Comparison of ENCODE assay signal across 1 cellular context in the genomic region with DNA sequence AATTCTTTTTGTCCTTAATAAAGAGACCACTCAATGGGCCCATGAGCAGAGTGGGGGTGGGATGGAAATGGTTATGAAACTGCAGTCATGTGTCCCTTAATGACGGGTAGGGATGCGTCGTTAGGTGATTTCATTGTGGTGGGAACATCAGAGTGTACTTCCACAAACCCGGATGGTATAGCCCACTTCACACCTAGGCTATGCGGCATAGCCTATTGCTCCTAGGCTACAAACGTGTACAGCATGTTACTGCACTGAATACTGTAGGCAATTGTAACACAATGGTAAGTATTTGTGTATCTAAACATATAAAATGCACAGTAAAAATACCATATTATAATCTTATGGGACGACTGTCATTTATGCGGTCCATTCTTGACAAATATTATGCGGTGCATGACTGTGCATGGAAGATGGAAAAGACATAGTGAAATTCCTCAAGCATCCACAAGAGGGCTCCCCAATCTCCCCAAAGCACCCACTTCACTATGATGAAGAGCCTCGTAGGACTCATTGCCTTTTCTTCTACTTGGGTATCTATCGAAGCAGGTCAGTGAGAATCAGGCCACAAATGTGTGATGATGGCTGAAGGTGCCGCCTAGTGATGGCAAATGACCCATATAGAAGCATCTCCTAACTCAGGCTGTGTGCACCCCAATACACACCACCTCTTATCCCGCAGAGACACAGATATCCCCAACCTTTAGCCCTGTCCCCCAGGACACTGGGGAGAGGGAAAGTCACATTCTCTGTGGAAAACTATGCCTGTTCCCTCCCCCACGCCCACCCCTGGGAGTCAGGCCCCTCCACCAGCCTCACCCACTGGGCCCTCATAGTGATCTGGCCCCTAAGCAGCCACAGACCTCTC.
TF ChIP-seq lines count a peak whose summit lies in the region.

No MANE protein-coding gene starts in this region.

TF ChIP-seq in HepG2, 621 proteins besides CTCF, POLR2A, EP300 and RAD21:
- TF ChIP-seq FOXJ3 (CRISPR knock-in tag; IDR thresholded peaks at IDR 0.05; ENCODE audit: borderline replicate concordance): no peak
- no peak for TF ChIP-seq ZFP41 (CRISPR knock-in tag; IDR thresholded peaks at IDR 0.05; ENCODE audit: borderline replicate concordance)
- TF ChIP-seq ZNF7 (CRISPR knock-in tag; IDR thresholded peaks at IDR 0.05): no peak
- TF ChIP-seq, protein P1, sequence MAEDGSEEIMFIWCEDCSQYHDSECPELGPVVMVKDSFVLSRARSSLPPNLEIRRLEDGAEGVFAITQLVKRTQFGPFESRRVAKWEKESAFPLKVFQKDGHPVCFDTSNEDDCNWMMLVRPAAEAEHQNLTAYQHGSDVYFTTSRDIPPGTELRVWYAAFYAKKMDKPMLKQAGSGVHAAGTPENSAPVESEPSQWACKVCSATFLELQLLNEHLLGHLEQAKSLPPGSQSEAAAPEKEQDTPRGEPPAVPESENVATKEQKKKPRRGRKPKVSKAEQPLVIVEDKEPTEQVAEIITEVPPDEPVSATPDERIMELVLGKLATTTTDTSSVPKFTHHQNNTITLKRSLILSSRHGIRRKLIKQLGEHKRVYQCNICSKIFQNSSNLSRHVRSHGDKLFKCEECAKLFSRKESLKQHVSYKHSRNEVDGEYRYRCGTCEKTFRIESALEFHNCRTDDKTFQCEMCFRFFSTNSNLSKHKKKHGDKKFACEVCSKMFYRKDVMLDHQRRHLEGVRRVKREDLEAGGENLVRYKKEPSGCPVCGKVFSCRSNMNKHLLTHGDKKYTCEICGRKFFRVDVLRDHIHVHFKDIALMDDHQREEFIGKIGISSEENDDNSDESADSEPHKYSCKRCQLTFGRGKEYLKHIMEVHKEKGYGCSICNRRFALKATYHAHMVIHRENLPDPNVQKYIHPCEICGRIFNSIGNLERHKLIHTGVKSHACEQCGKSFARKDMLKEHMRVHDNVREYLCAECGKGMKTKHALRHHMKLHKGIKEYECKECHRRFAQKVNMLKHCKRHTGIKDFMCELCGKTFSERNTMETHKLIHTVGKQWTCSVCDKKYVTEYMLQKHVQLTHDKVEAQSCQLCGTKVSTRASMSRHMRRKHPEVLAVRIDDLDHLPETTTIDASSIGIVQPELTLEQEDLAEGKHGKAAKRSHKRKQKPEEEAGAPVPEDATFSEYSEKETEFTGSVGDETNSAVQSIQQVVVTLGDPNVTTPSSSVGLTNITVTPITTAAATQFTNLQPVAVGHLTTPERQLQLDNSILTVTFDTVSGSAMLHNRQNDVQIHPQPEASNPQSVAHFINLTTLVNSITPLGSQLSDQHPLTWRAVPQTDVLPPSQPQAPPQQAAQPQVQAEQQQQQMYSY (CRISPR knock-in tag; IDR thresholded peaks at IDR 0.05): no peak
- TF ChIP-seq, protein P2, sequence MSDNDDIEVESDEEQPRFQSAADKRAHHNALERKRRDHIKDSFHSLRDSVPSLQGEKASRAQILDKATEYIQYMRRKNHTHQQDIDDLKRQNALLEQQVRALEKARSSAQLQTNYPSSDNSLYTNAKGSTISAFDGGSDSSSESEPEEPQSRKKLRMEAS (IDR thresholded peaks at IDR 0.05): no peak
- TF ChIP-seq TEAD3 (CRISPR knock-in tag; optimal IDR thresholded peaks at IDR 0.05; ENCODE audit: borderline replicate concordance): peak; percentile 16
- no peak for TF ChIP-seq ZNF276 (CRISPR knock-in tag; IDR thresholded peaks at IDR 0.05; ENCODE audit: low read depth)
- TF ChIP-seq ZNF616 (CRISPR knock-in tag; IDR thresholded peaks at IDR 0.05; ENCODE audit: low read depth): no peak
- TF ChIP-seq, protein P3, sequence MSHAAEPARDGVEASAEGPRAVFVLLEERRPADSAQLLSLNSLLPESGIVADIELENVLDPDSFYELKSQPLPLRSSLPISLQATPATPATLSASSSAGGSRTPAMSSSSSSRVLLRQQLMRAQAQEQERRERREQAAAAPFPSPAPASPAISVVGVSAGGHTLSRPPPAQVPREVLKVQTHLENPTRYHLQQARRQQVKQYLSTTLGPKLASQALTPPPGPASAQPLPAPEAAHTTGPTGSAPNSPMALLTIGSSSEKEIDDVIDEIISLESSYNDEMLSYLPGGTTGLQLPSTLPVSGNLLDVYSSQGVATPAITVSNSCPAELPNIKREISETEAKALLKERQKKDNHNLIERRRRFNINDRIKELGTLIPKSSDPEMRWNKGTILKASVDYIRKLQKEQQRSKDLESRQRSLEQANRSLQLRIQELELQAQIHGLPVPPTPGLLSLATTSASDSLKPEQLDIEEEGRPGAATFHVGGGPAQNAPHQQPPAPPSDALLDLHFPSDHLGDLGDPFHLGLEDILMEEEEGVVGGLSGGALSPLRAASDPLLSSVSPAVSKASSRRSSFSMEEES (CRISPR knock-in tag; IDR thresholded peaks at IDR 0.05): no peak
- TF ChIP-seq SKI (IDR thresholded peaks at IDR 0.05; ENCODE audit: partially characterized antibody): no peak
- TF ChIP-seq STAG1 (CRISPR knock-in tag; IDR thresholded peaks at IDR 0.05): peak; percentile 60
- peak; percentile 90 for TF ChIP-seq SMC3 (IDR thresholded peaks at IDR 0.05; ENCODE audit: low read length)
- TF ChIP-seq ZNF672 (CRISPR knock-in tag; IDR thresholded peaks at IDR 0.05): no peak
- TF ChIP-seq, protein P4, sequence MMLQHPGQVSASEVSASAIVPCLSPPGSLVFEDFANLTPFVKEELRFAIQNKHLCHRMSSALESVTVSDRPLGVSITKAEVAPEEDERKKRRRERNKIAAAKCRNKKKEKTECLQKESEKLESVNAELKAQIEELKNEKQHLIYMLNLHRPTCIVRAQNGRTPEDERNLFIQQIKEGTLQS (CRISPR knock-in tag; IDR thresholded peaks at IDR 0.05): no peak
